Comparison of ENCODE assay signal across 8 cellular contexts in the genomic region with DNA sequence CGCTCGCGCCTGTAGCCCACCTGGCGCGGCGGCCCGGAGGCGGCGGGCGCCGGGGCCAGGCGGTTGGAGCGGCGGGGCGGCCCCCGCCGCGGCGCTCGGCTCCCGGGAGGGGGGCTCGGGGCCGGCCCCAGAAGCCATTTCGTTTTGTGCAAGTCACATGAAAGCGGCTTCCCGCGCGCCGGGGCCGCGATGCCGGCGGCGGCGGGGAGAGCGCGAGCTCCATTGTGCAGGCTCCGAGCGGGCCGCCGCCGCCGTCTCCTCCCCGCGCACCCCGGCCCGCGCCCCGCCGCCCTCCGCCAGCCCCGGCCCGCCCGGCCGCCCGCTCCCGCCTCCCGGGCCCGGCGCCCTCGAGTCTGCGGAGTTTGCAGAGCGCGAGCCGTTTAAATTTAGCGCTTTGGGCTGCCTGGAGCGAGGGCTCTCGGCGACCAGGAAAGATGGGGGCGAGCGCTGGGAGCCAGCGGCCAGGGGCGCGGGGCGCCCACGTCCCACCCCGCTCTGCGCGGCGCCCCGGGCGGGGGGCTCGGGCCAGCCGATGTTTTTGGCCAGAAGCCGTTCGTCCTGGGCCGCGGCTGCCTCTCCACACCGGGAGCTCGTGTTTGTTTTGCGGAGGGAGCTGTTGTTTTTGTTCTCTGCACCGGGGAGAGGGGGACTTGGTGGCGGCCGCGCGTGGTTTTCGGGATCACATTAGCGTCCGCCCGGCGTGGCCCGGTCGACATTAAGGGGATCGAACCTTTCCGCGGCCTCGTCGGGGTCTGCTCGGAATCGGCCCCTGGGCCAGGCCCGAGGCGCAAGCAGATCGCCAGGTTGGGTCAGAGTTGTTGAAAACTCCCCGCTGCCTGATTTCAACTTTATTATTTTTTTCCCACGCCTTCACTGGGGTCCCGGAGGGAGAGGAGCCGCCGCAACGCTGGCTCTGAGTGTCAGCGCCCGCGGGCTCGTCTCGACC. TPM values are rescaled to one million over a fixed set of nuclear protein-coding genes. Genes with fewer than 3 reads are reported as not detected.
A peak's percentile ranks its signal among the peaks of the same experiment; 100 is the strongest.
DNase-seq lines count a peak whose midpoint lies in the region; ATAC-seq and TF ChIP-seq lines count a peak whose summit lies in the region.

No MANE protein-coding gene starts in this region.

- peak overlapping the region; percentile 60 to 89 (median 66) for H3K4me3 ChIP-seq in esophagus squamous epithelium
- H3K4me3 ChIP-seq in uterus: peak overlapping the region; percentile 39 to 57

- peak overlapping the region; percentile 88 for H3K4me3 Mint-ChIP-seq in CD4-positive, alpha-beta T cell
- peak overlapping the region; percentile 77 for H3K4me3 Mint-ChIP-seq in activated CD8-positive, alpha-beta T cell treated with anti-CD3 and anti-CD28 coated beads, Interleukin-2, amount 10 ng/mL, durations not matched to agents 7 days and 5 days

- no peak overlapping the region for H3K27ac ChIP-seq in CD4-positive, alpha-beta T cell (ENCODE audit: low read depth, low read length)
- H3K27ac ChIP-seq in esophagus squamous epithelium: peak overlapping the region; percentile 73 to 85 (median 83)
- peak overlapping the region; percentile 81 to 91 for H3K27ac ChIP-seq in uterus

- peaks cover 4% of the 10 kb centered on the region for H3K9me3 Mint-ChIP-seq in CD4-positive, alpha-beta T cell
- H3K9me3 Mint-ChIP-seq in activated CD8-positive, alpha-beta T cell treated with anti-CD3 and anti-CD28 coated beads, Interleukin-2, amount 10 ng/mL, durations not matched to agents 7 days and 5 days (ENCODE audit: insufficient read depth): peaks cover 6% of the 10 kb centered on the region

- intact Hi-C loops in CD4-positive, alpha-beta T cell (cut with DNase I, micrococcal nuclease): no loop called here
- intact Hi-C loops in esophagus squamous epithelium (cut with DNase I): loop anchor here (10.0 kb wide), 1 partner anchor 108 kb away; the partner anchor contains the start of gene CFAP251
- intact Hi-C loops in uterus (cut with DNase I; ENCODE audit: low total_unique reads): no loop called here

- H3K27me3 Mint-ChIP-seq in CD4-positive, alpha-beta T cell: peaks cover 10% of the 10 kb centered on the region
- H3K27me3 Mint-ChIP-seq in activated CD8-positive, alpha-beta T cell treated with anti-CD3 and anti-CD28 coated beads, Interleukin-2, amount 10 ng/mL, durations not matched to agents 7 days and 5 days (ENCODE audit: low read depth): peaks cover 20% of the 10 kb centered on the region

- peaks cover 22 to 31% (median 22%) of the 10 kb centered on the region in 3 donors for H3K4me1 ChIP-seq in esophagus squamous epithelium
- H3K4me1 ChIP-seq in uterus: no peaks in the 10 kb centered on the region

- CTCF ChIA-PET in CD4-positive, alpha-beta T cell (lab: Charles Lee): no interaction called here
- CTCF ChIA-PET in activated CD8-positive, alpha-beta T cell treated with anti-CD3 and anti-CD28 coated beads, Interleukin-2, amount 10 ng/mL, durations not matched to agents 7 days and 5 days (lab: Charles Lee): interaction anchor here (0.8 to 1.8 kb wide), 4 partner anchors 30 to 228 kb away, joined by 3 to 7 read pairs (median 4); partner anchors contain the start of gene CFAP251
- CTCF ChIA-PET in GM10248 (lab: Yijun Ruan, JAX): interaction anchor here (1.1 to 2.6 kb wide), 5 partner anchors 9 to 228 kb away, joined by 3 to 8 read pairs (median 4); no protein-coding TSS in a partner anchor

- H3K27ac Mint-ChIP-seq in CD4-positive, alpha-beta T cell: peak overlapping the region; percentile 39
- H3K27ac Mint-ChIP-seq in activated CD8-positive, alpha-beta T cell treated with anti-CD3 and anti-CD28 coated beads, Interleukin-2, amount 10 ng/mL, durations not matched to agents 7 days and 5 days: peak overlapping the region; percentile 39

- TF ChIP-seq POLR2A in esophagus squamous epithelium (IDR thresholded peaks at IDR 0.05) (no peak), uterus (IDR thresholded peaks at IDR 0.05) (no peak)

- peak; percentile 52 for ATAC-seq in CD4-positive, alpha-beta T cell (ENCODE audit: poor library complexity)
- peak; percentile 13 for ATAC-seq in HG03442 (IDR thresholded peaks at IDR 0.05; ENCODE audit: unreplicated experiment)
- peak; percentile 53 for ATAC-seq in activated CD8-positive, alpha-beta T cell treated with anti-CD3 and anti-CD28 coated beads, Interleukin-2, amount 10 ng/mL, durations not matched to agents 7 days and 5 days

- 2% methylated on average over 13 of the region's 124 CpGs; no CpG with 5 or more reads in 1 of the 2 donors for WGBS in esophagus squamous epithelium, 2 donors

- TF ChIP-seq CTCF in CD4-positive, alpha-beta T cell (IDR thresholded peaks at IDR 0.05): no peak
- TF ChIP-seq CTCF in esophagus squamous epithelium (IDR thresholded peaks at IDR 0.05): no peak
- no peak for TF ChIP-seq CTCF in uterus (IDR thresholded peaks at IDR 0.05)
- TF ChIP-seq CTCF in GM10248 (IDR thresholded peaks at IDR 0.05; ENCODE audit: control extremely low read depth, extremely low read depth, low read depth, missing control alignments): no peak

- H3K4me1 Mint-ChIP-seq in CD4-positive, alpha-beta T cell (ENCODE audit: low read depth): peaks cover 15% of the 10 kb centered on the region
- H3K4me1 Mint-ChIP-seq in activated CD8-positive, alpha-beta T cell treated with anti-CD3 and anti-CD28 coated beads, Interleukin-2, amount 10 ng/mL, durations not matched to agents 7 days and 5 days (ENCODE audit: low read depth): peaks cover 18% of the 10 kb centered on the region

- H3K27me3 ChIP-seq in CD4-positive, alpha-beta T cell (ENCODE audit: control insufficient read depth, insufficient read depth, low read length): peaks cover 4% of the 10 kb centered on the region
- peaks cover 0 to 40% (median 0%) of the 10 kb centered on the region in 4 donors for H3K27me3 ChIP-seq in esophagus squamous epithelium
- no peaks in the 10 kb centered on the region for H3K27me3 ChIP-seq in uterus

- peak in 7 of 10 experiments; percentile 10 to 38 (median 24) for DNase-seq in CD4-positive, alpha-beta T cell
- DNase-seq in activated CD8-positive, alpha-beta T cell treated with anti-CD3 and anti-CD28 coated beads, Interleukin-2, amount 10 ng/mL, durations not matched to agents 7 days and 5 days: peak; percentile 59
- DNase-seq in esophagus squamous epithelium (lab: John Stamatoyannopoulos, UW) (no peak), myocyte (ENCODE audit: low read depth) (peak; percentile 40), uterus (no peak), inferior parietal cortex (ENCODE audit: extremely low spot score) (no peak), GM10248 (ENCODE audit: extremely low spot score) (no peak)

- no peaks in the 10 kb centered on the region for H3K36me3 ChIP-seq in esophagus squamous epithelium
- no peaks in the 10 kb centered on the region for H3K36me3 ChIP-seq in uterus

- peaks cover 6% of the 10 kb centered on the region for H3K9me3 ChIP-seq in CD4-positive, alpha-beta T cell (ENCODE audit: control insufficient read depth, low read length)
- H3K9me3 ChIP-seq in esophagus squamous epithelium: peaks cover 0 to 5% (median 0%) of the 10 kb centered on the region in 3 donors
- no peaks in the 10 kb centered on the region for H3K9me3 ChIP-seq in uterus

- peaks cover 4% of the 10 kb centered on the region for H3K36me3 Mint-ChIP-seq in CD4-positive, alpha-beta T cell (ENCODE audit: low read depth)
- H3K36me3 Mint-ChIP-seq in activated CD8-positive, alpha-beta T cell treated with anti-CD3 and anti-CD28 coated beads, Interleukin-2, amount 10 ng/mL, durations not matched to agents 7 days and 5 days (ENCODE audit: low read depth): peaks cover 3% of the 10 kb centered on the region

- POLR2A ChIA-PET in CD4-positive, alpha-beta T cell (lab: Charles Lee): interaction anchor here (0.6 to 1.5 kb wide), 4 partner anchors 16 to 351 kb away, joined by 3 to 6 read pairs (median 3); partner anchors contain the start of gene CFAP251
- POLR2A ChIA-PET in activated CD8-positive, alpha-beta T cell treated with anti-CD3 and anti-CD28 coated beads, Interleukin-2, amount 10 ng/mL, durations not matched to agents 7 days and 5 days (lab: Charles Lee): interaction anchor here (0.6 to 1.5 kb wide), 2 partner anchors 30 to 228 kb away, joined by 3 to 4 read pairs; no protein-coding TSS in a partner anchor
- POLR2A ChIA-PET in GM10248 (lab: Yijun Ruan, JAX): interaction anchor here (0.6 kb wide), 1 partner anchor 122 kb away, joined by 9 read pairs; no protein-coding TSS in a partner anchor

RNA-seq across cellular contexts. Expression of gene BCL7A, which starts 1.0 kb away (rescaled TPM):
- total RNA-seq in CD4-positive, alpha-beta T cell: 1 to 10 TPM; 3.5 to 4.4 TPM
- 1 to 10 TPM; 6.2 to 8.1 TPM for total RNA-seq in activated CD8-positive, alpha-beta T cell treated with anti-CD3 and anti-CD28 coated beads, Interleukin-2, amount 10 ng/mL, durations not matched to agents 7 days and 5 days
- total RNA-seq in esophagus squamous epithelium (1 to 10 TPM; 2.5 to 8.6 (median 5.1) TPM), myocyte (14.0 and 17.2 TPM in 2 replicates), uterus (10 to 100 TPM in 1 of 4 donors, 1 to 10 TPM in 1, under 1 TPM in 2; 0.26 to 12.2 (median 4.2) TPM)
- 7.7 TPM for polyA plus RNA-seq in myocyte (2012)

RNA-seq across cellular contexts. Expression of gene MLXIP, which starts 55.9 kb away (rescaled TPM):
- 10 to 100 TPM; 98.0 to 99.3 TPM for total RNA-seq in CD4-positive, alpha-beta T cell
- 10 to 100 TPM; 38.8 to 42.7 TPM for total RNA-seq in activated CD8-positive, alpha-beta T cell treated with anti-CD3 and anti-CD28 coated beads, Interleukin-2, amount 10 ng/mL, durations not matched to agents 7 days and 5 days
- total RNA-seq in esophagus squamous epithelium (10 to 100 TPM in 3 of 4 donors, 1 to 10 TPM in 1; 9.6 to 20.0 (median 11.4) TPM), myocyte (14.6 and 21.9 TPM in 2 replicates), uterus (10 to 100 TPM; 21.5 to 88.7 (median 24.7) TPM)
- polyA plus RNA-seq in myocyte (2012): 28.7 TPM

Comparison
In these comparisons a context has a peak if more than half of its experiments do, and no peak if none do; other contexts are left out.
1. DNase-seq: peak in CD4-positive, alpha-beta T cell (7 of 10), activated CD8-positive, alpha-beta T cell treated with anti-CD3 and anti-CD28 coated beads, Interleukin-2, amount 10 ng/mL, durations not matched to agents 7 days and 5 days (single experiment) and myocyte (single experiment); none in esophagus squamous epithelium (single experiment), uterus (0 of 2), inferior parietal cortex (single experiment) and GM10248 (single experiment).
2. Peak in every context shown above with its lines, with median percentiles within 50 percentile points of each other: ATAC-seq.